1 cellular context compared by ENCODE assay signal in genomic region chr11:69262918-69263735, GRCh38.
A peak's percentile ranks its signal among the peaks of the same experiment; 100 is the strongest.
TF ChIP-seq lines count a peak whose summit lies in the region.

No MANE protein-coding gene starts in this region.

TF ChIP-seq in K562, 482 proteins besides CTCF, POLR2A, EP300 and RAD21 (continued from another document):
- TF ChIP-seq, protein P1, sequence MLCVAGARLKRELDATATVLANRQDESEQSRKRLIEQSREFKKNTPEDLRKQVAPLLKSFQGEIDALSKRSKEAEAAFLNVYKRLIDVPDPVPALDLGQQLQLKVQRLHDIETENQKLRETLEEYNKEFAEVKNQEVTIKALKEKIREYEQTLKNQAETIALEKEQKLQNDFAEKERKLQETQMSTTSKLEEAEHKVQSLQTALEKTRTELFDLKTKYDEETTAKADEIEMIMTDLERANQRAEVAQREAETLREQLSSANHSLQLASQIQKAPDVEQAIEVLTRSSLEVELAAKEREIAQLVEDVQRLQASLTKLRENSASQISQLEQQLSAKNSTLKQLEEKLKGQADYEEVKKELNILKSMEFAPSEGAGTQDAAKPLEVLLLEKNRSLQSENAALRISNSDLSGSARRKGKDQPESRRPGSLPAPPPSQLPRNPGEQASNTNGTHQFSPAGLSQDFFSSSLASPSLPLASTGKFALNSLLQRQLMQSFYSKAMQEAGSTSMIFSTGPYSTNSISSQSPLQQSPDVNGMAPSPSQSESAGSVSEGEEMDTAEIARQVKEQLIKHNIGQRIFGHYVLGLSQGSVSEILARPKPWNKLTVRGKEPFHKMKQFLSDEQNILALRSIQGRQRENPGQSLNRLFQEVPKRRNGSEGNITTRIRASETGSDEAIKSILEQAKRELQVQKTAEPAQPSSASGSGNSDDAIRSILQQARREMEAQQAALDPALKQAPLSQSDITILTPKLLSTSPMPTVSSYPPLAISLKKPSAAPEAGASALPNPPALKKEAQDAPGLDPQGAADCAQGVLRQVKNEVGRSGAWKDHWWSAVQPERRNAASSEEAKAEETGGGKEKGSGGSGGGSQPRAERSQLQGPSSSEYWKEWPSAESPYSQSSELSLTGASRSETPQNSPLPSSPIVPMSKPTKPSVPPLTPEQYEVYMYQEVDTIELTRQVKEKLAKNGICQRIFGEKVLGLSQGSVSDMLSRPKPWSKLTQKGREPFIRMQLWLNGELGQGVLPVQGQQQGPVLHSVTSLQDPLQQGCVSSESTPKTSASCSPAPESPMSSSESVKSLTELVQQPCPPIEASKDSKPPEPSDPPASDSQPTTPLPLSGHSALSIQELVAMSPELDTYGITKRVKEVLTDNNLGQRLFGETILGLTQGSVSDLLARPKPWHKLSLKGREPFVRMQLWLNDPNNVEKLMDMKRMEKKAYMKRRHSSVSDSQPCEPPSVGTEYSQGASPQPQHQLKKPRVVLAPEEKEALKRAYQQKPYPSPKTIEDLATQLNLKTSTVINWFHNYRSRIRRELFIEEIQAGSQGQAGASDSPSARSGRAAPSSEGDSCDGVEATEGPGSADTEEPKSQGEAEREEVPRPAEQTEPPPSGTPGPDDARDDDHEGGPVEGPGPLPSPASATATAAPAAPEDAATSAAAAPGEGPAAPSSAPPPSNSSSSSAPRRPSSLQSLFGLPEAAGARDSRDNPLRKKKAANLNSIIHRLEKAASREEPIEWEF (CRISPR knock-in tag; IDR thresholded peaks at IDR 0.05), result no peak
- TF ChIP-seq ZNF212 (CRISPR knock-in tag; IDR thresholded peaks at IDR 0.05) (no peak), FIP1L1 (IDR thresholded peaks at IDR 0.05; ENCODE audit: low read depth, low read length, poor library complexity, severe bottlenecking) (no peak), GATAD2B (IDR thresholded peaks at IDR 0.05; ENCODE audit: borderline replicate concordance) (no peak), HNRNPL (IDR thresholded peaks at IDR 0.05; ENCODE audit: low read depth, low read length) (no peak), ATF7 (IDR thresholded peaks at IDR 0.05) (peak; percentile 43; the same call in 1 of the 2 replicates), OTX1 (CRISPR knock-in tag; IDR thresholded peaks at IDR 0.05) (0 out of 2 replicates have a peak, but pooled peaks have one; percentile 34), ZNF140 (CRISPR knock-in tag; IDR thresholded peaks at IDR 0.05) (no peak), FOXJ3 (CRISPR knock-in tag; IDR thresholded peaks at IDR 0.05) (no peak), CBX3 (IDR thresholded peaks at IDR 0.05; ENCODE audit: borderline replicate concordance in 1 of 2, low read length in 2 of 2) (no peak), ZC3H11A (IDR thresholded peaks at IDR 0.05; ENCODE audit: low read depth, low read length) (no peak), JUND (IDR thresholded peaks at IDR 0.05; ENCODE audit: borderline replicate concordance, low read depth, low read length) (no peak), JUND (tag; IDR thresholded peaks at IDR 0.05; ENCODE audit: borderline replicate concordance, low read depth, low read length) (peak; percentile 40; the same call in 1 of the 3 replicates)
- TF ChIP-seq, protein P2, sequence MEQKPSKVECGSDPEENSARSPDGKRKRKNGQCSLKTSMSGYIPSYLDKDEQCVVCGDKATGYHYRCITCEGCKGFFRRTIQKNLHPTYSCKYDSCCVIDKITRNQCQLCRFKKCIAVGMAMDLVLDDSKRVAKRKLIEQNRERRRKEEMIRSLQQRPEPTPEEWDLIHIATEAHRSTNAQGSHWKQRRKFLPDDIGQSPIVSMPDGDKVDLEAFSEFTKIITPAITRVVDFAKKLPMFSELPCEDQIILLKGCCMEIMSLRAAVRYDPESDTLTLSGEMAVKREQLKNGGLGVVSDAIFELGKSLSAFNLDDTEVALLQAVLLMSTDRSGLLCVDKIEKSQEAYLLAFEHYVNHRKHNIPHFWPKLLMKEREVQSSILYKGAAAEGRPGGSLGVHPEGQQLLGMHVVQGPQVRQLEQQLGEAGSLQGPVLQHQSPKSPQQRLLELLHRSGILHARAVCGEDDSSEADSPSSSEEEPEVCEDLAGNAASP (IDR thresholded peaks at IDR 0.05), result no peak
- TF ChIP-seq, protein P3, sequence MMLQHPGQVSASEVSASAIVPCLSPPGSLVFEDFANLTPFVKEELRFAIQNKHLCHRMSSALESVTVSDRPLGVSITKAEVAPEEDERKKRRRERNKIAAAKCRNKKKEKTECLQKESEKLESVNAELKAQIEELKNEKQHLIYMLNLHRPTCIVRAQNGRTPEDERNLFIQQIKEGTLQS (IDR thresholded peaks at IDR 0.05), result peak; percentile 72
- TF ChIP-seq, protein P3 (CRISPR knock-in tag; conservative IDR thresholded peaks at IDR 0.05), result no peak
